In the genomic region with DNA sequence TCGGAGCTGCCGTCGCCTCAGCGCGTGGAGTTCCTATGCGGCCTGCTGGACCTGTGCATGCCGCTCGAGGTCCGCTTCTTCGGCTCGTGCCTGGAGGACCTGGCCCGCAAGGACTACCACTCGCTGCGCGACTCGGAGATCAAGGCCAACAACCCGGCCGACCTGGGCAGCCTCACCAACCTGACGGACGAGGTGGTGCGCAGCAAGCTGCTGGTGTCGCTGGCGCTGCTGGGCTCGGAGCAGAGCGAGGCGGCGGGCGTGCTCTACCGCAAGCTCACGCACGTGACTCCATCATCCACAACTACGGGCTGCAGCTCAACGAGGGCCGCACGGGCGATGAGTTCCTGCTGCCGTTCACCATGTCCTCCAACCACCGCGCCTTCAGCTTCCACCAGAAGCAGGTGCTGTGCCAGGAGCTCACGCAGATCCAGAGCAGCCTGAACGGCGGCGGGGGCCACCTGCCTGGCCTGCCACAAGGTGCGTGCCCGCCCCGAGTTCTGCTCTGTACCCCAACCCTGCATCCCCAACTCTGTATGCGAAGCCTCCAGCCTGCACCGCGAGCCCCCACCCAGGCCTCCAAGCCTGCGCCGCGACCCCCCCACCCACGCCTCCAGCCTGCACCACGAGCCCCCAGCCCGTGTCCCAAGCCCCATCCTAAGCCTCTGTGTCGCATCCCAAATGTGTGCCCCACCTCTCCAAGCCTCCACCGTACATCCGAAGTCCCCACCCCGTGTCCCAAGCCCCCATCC, we compare ENCODE assay signal across 20 cellular contexts.
DNase-seq lines count a peak whose midpoint lies in the region; ATAC-seq, FAIRE-seq and TF ChIP-seq lines count a peak whose summit lies in the region.
"Had no signal": no experiment of that assay in that cellular context is flagged by ENCODE, and none has a peak within 500 bp of the region (broad histone marks: within the 10 kb centered on the region; RNA-seq: fewer than 3 reads in every experiment).

No MANE protein-coding gene starts in this region.

- in situ Hi-C loops in mammary epithelial cell (cut with MboI; ENCODE audit: low sequenced_read_pairs in 2 of 2): no loop called here
- in situ Hi-C loops in HepG2 (cut with HindIII; ENCODE audit: extremely low pct_ligation_motif_present, low pct_unique_long_range_greater_than_20kb): no loop called here

- H3K27me3 Mint-ChIP-seq in MCF 10A (ENCODE audit: insufficient read depth, unreplicated experiment): no peaks in the 10 kb centered on the region

- dilution Hi-C loops in mammary epithelial cell (cut with HindIII; ENCODE audit: low sequenced_read_pairs): no loop called here

- TF ChIP-seq RAD21 in HepG2 (CRISPR knock-in tag; IDR thresholded peaks at IDR 0.05): no peak

- ATAC-seq in SK-N-SH treated with all-trans-retinoic acid at 6 μM for 48 hours (peak; percentile 24), HepG2 (peak; percentile 21)

- TF ChIP-seq POLR2A in HepG2 (IDR thresholded peaks at IDR 0.05; ENCODE audit: insufficient read depth in 1 of 2, low read depth in 2 of 2, low read length in 2 of 2) (no peak), testis (IDR thresholded peaks at IDR 0.05) (no peak), stomach (IDR thresholded peaks at IDR 0.05) (no peak), Peyer's patch (IDR thresholded peaks at IDR 0.05) (no peak)

- BruUV-seq in mammary epithelial cell (replicated peaks; lab: Mats Ljungman, UMichigan) (no TSS peak), MCF 10A (replicated peaks; lab: Mats Ljungman, UMichigan) (no TSS peak), HepG2 (replicated peaks; lab: Mats Ljungman, UMichigan) (no TSS peak)

- H3K9me3 ChIP-seq in mammary epithelial cell (replicated peaks; ENCODE audit: insufficient read depth, low read length) (no peaks in the 10 kb centered on the region), HepG2 (ENCODE audit: low read length) (no peaks in the 10 kb centered on the region), testis (no peaks in the 10 kb centered on the region), stomach (peaks cover 0 to 26% (median 4%) of the 10 kb centered on the region in 4 donors), Peyer's patch (no peaks in the 10 kb centered on the region)
- H3K9me3 ChIP-seq: SJCRH30 had no signal

- intact Hi-C loops in mammary epithelial cell (cut with micrococcal nuclease): no loop called here
- intact Hi-C loops in MCF 10A (cut with micrococcal nuclease): no loop called here
- intact Hi-C loops in HepG2 (cut with micrococcal nuclease; ENCODE audit: unreplicated experiment): no loop called here
- intact Hi-C loops in testis (cut with DNase I; ENCODE audit: low total_unique reads): no loop called here
- intact Hi-C loops in stomach (cut with DNase I; ENCODE audit: low total_unique reads): loop anchor here (10.0 kb wide), 1 partner anchor 1914 kb away; no protein-coding TSS in a partner anchor

- no peaks in the 10 kb centered on the region for H3K4me1 Mint-ChIP-seq in MCF 10A (ENCODE audit: insufficient read depth, unreplicated experiment)

- DNase-seq in mammary epithelial cell (no peak), MCF 10A (ENCODE audit: unreplicated experiment) (no peak), HepG2 (ENCODE audit: low spot score) (no peak), testis (peak; percentile 20), stomach (no peak), NCI-H187 treated with DMSO at 0.1 percent for 48 hours (lab: John Stamatoyannopoulos, UW) (no peak), Peyer's patch (no peak)
- DNase-seq: KBM-7, NCI-H1092 treated with DMSO at 0.1 percent for 48 hours, NCI-H146, NCI-H2081, NCI-H2171, NCI-H345, NCI-H524, NCI-H82, SJCRH30 had no signal

- FAIRE-seq in HepG2 (lab: Jason Lieb, UNC): no peak
- FAIRE-seq: H1, RCC 7860 had no signal

- no peak overlapping the region for H3K4me3 Mint-ChIP-seq in MCF 10A (ENCODE audit: unreplicated experiment)

- TF ChIP-seq CTCF in mammary epithelial cell (conservative IDR thresholded peaks at IDR 0.05 in 1 of 2, IDR thresholded peaks at IDR 0.05 in 1 of 2; ENCODE audit: extremely low read depth in 1 of 2, insufficient read depth in 1 of 2, low read depth in 1 of 2, low read length in 2 of 2): no peak
- TF ChIP-seq CTCF in MCF 10A (IDR thresholded peaks at IDR 0.05; ENCODE audit: unreplicated experiment): no peak
- no peak for TF ChIP-seq CTCF in HepG2 (CRISPR knock-in tag; IDR thresholded peaks at IDR 0.05)
- TF ChIP-seq CTCF in testis (IDR thresholded peaks at IDR 0.05): no peak
- TF ChIP-seq CTCF in stomach (IDR thresholded peaks at IDR 0.05): no peak
- TF ChIP-seq CTCF in Peyer's patch (IDR thresholded peaks at IDR 0.05): no peak

- H3K36me3 ChIP-seq in mammary epithelial cell (ENCODE audit: insufficient read depth, low read length): no peaks in the 10 kb centered on the region
- H3K36me3 ChIP-seq in HepG2 (replicated peaks in 1 of 2; ENCODE audit: control insufficient read depth in 1 of 2, insufficient read depth in 2 of 2, low read length in 2 of 2): no peaks in the 10 kb centered on the region
- no peaks in the 10 kb centered on the region for H3K36me3 ChIP-seq in testis (ENCODE audit: low read depth, missing control alignments)
- H3K36me3 ChIP-seq in stomach: no peaks in the 10 kb centered on the region
- no peaks in the 10 kb centered on the region for H3K36me3 ChIP-seq in Peyer's patch
- H3K36me3 ChIP-seq: SJCRH30 had no signal

- H3K27ac ChIP-seq in mammary epithelial cell (ENCODE audit: insufficient read depth, low read depth, low read length) (no peak overlapping the region), HepG2 (ENCODE audit: extremely low read length, insufficient read depth, low read length) (no peak overlapping the region), testis (no peak overlapping the region), stomach (no peak overlapping the region), Peyer's patch (no peak overlapping the region)
- H3K27ac ChIP-seq: C4-2B, SJCRH30 had no signal

- H3K9ac ChIP-seq in mammary epithelial cell (ENCODE audit: insufficient read depth, low read length): no peak overlapping the region
- no peak overlapping the region for H3K9ac ChIP-seq in HepG2 (ENCODE audit: insufficient read depth, low read depth, low read length)

- POLR2A ChIA-PET in MCF 10A (lab: Yijun Ruan, JAX) (no interaction called here), HepG2 (lab: Yijun Ruan, JAX) (no interaction called here)

- H3K27ac Mint-ChIP-seq in MCF 10A (ENCODE audit: low read depth, unreplicated experiment): no peak overlapping the region

- WGBS in mammary epithelial cell (ENCODE audit: low coverage, missing lambda C conversion rate): 80% methylated on average over 23 of the region's 59 CpGs
- 57% methylated on average over 29 of the region's 59 CpGs for WGBS in HepG2 (ENCODE audit: low lambda C conversion rate)
- WGBS in testis, 2 donors: 58 to 59% methylated on average over 28 to 37 of the region's 59 CpGs
- 61 to 87% (median 81%) methylated on average over 43 to 59 of the region's 59 CpGs for WGBS in stomach, 5 donors

- TF ChIP-seq EP300 in HepG2 (IDR thresholded peaks at IDR 0.05; ENCODE audit: low read depth in 2 of 2, low read length in 2 of 2) (no peak), HepG2 (CRISPR knock-in tag; IDR thresholded peaks at IDR 0.05; ENCODE audit: borderline replicate concordance) (no peak), stomach (IDR thresholded peaks at IDR 0.05) (no peak)

- peak overlapping the region; percentile 3 for H2AFZ ChIP-seq in mammary epithelial cell (ENCODE audit: low read depth, low read length)
- H2AFZ ChIP-seq in HepG2 (ENCODE audit: low read length): no peak overlapping the region

- H3K79me2 ChIP-seq in mammary epithelial cell (ENCODE audit: insufficient read depth, low read length) (peaks cover 47% of the 10 kb centered on the region), HepG2 (ENCODE audit: insufficient read depth, low read length) (no peaks in the 10 kb centered on the region)

- H4K20me1 ChIP-seq in mammary epithelial cell (ENCODE audit: insufficient read depth, low read length) (no peaks in the 10 kb centered on the region), HepG2 (ENCODE audit: insufficient read depth, low read length) (no peaks in the 10 kb centered on the region)

- CTCF ChIA-PET in mammary epithelial cell (lab: Charles Lee; ENCODE audit: low non-redundant PET) (no interaction called here), MCF 10A (lab: Yijun Ruan, JAX) (no interaction called here), HepG2 (lab: Yijun Ruan, JAX; ENCODE audit: low intra/inter-chr PET ratio, low total read pairs) (no interaction called here)

- H3K36me3 Mint-ChIP-seq in MCF 10A (ENCODE audit: insufficient read depth, unreplicated experiment): no peaks in the 10 kb centered on the region

- H3K4me2 ChIP-seq in mammary epithelial cell (ENCODE audit: insufficient read depth, low read depth, low read length) (peak overlapping the region; percentile 61), HepG2 (ENCODE audit: low read depth, low read length) (no peak overlapping the region)

- no peaks in the 10 kb centered on the region for H3K9me3 Mint-ChIP-seq in MCF 10A (ENCODE audit: unreplicated experiment)

- H3K27me3 ChIP-seq in mammary epithelial cell (ENCODE audit: insufficient read depth, low read length) (no peaks in the 10 kb centered on the region), HepG2 (ENCODE audit: control insufficient read depth in 1 of 2, insufficient read depth in 2 of 2, low read length in 2 of 2) (peaks cover 0 to 1% of the 10 kb centered on the region in 2 experiments; a peak in 1 of 5 replicates), testis (no peaks in the 10 kb centered on the region), stomach (peaks cover 0 to 11% (median 0%) of the 10 kb centered on the region in 3 donors), Peyer's patch (no peaks in the 10 kb centered on the region)
- H3K27me3 ChIP-seq: SJCRH30 had no signal

- H3K4me3 ChIP-seq in mammary epithelial cell (replicated peaks in 1 of 3; ENCODE audit: insufficient read depth in 1 of 3, low read depth in 2 of 3, low read length in 3 of 3) (peak overlapping the region in 2 of 3 experiments; percentile 47 to 51), HepG2 (replicated peaks in 1 of 3; ENCODE audit: insufficient read depth in 1 of 3, low read depth in 2 of 3, low read length in 3 of 3) (no peak overlapping the region), testis (peak overlapping the region in 1 of 2 donors; percentile 34), stomach (no peak overlapping the region), Peyer's patch (no peak overlapping the region)
- H3K4me3 ChIP-seq: SJCRH30 had no signal

- H3K4me1 ChIP-seq in mammary epithelial cell (ENCODE audit: insufficient read depth, low read length): peaks cover 7% of the 10 kb centered on the region
- H3K4me1 ChIP-seq in HepG2 (ENCODE audit: insufficient read depth, low read length): no peaks in the 10 kb centered on the region
- no peaks in the 10 kb centered on the region for H3K4me1 ChIP-seq in testis
- no peaks in the 10 kb centered on the region for H3K4me1 ChIP-seq in stomach
- H3K4me1 ChIP-seq in Peyer's patch: peaks cover 0 to 10% (median 0%) of the 10 kb centered on the region in 4 donors
- H3K4me1 ChIP-seq: SJCRH30 had no signal

TF ChIP-seq in HepG2, 621 proteins besides CTCF, POLR2A, EP300 and RAD21:
- TF ChIP-seq FOXC1 (CRISPR knock-in tag; IDR thresholded peaks at IDR 0.05; ENCODE audit: borderline replicate concordance): no peak
- TF ChIP-seq MIER2 (CRISPR knock-in tag; IDR thresholded peaks at IDR 0.05): no peak

Comparison
In these comparisons a context has a peak if more than half of its experiments do, and no peak if none do; other contexts are left out.
1. H3K4me3 ChIP-seq: peak in mammary epithelial cell (2 of 3); none in HepG2 (0 of 3), stomach (0 of 4) and Peyer's patch (0 of 4).